20 cellular contexts compared by ENCODE assay signal in the genomic region with DNA sequence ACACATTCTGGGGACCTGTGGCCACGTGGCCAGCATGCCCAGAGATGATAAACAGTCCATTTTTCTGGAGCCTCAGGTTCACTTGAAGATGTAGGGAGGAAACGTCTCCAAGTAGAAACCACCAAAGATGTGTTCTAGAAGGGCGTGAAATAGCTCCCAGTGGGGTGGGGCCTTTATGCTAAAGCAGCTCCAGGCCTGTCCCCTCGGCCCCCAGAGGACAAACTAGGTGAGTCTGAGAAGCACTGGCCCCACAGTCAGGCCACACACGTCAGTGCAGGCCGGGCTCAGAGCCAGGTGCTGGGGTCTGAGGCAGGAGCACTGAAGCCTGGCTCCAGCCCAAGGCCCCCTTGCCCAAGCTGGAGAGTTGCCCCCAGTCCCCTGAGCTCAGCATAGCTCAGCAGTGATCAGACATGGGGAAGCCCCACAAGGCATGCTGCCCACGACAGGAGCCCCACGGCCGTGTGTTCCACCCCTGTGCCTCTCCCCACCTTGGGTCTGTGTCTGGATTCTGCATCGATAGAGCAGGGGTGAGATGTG.
DNase-seq lines count a peak whose midpoint lies in the region; ATAC-seq and TF ChIP-seq lines count a peak whose summit lies in the region.
"Had no signal": no experiment of that assay in that cellular context is flagged by ENCODE, and none has a peak within 500 bp of the region (broad histone marks: within the 10 kb centered on the region; RNA-seq: fewer than 3 reads in every experiment).

No MANE protein-coding gene starts in this region.

- H4K91ac ChIP-seq in H9 (ENCODE audit: insufficient read length, low read depth, low read length) = no peak overlapping the region

- H2BK5ac ChIP-seq in H9 (ENCODE audit: insufficient read length, low read length) (no peak overlapping the region), mesendoderm (ENCODE audit: low read length) (no peak overlapping the region)

- H3K36me3 ChIP-seq in NT2/D1 (ENCODE audit: insufficient read depth, insufficient read length, low read length) (no peaks in the 10 kb centered on the region), mesendoderm (ENCODE audit: control insufficient read depth, insufficient read depth, low read length) (no peaks in the 10 kb centered on the region)
- H3K36me3 ChIP-seq: MG63 had no signal

- H2BK15ac ChIP-seq in H9 (ENCODE audit: low read depth, low read length) (no peak overlapping the region), mesendoderm (replicated peaks; ENCODE audit: low read depth) (no peak overlapping the region)

- peaks cover 3 to 7% of the 10 kb centered on the region in 2 experiments; a peak in 4 of 5 replicates for H3K9me3 Mint-ChIP-seq in H9
- no peaks in the 10 kb centered on the region for H3K9me3 Mint-ChIP-seq in progenitor cell of endocrine pancreas (ENCODE audit: low read depth)
- H3K9me3 Mint-ChIP-seq in activated T-cell treated with anti-CD3 and anti-CD28 coated beads, Interleukin-2, amount 50 U/mL, for 4 hours = no peaks in the 10 kb centered on the region
- H3K9me3 Mint-ChIP-seq: CD8-positive, alpha-beta T cell had no signal

- H3K4me2 ChIP-seq in H9 (ENCODE audit: insufficient read depth, insufficient read length, low read length) (no peak overlapping the region), mesendoderm (ENCODE audit: low read length) (no peak overlapping the region)

- H3K4ac ChIP-seq in H9 (ENCODE audit: low read depth, low read length) (no peak overlapping the region), mesendoderm (ENCODE audit: low read depth, low read length) (no peak overlapping the region)

- H2AK5ac ChIP-seq in H9 (ENCODE audit: insufficient read length, low read length) = no peak overlapping the region
- H2AK5ac ChIP-seq in mesendoderm (ENCODE audit: low read length) = no peak overlapping the region

- no peak overlapping the region for H2BK12ac ChIP-seq in H9 (ENCODE audit: insufficient read length, low read depth, low read length)

- H3T11ph ChIP-seq in H9 (ENCODE audit: low read length) = no peak overlapping the region

- H3K79me1 ChIP-seq in H9 (ENCODE audit: insufficient read depth, low read depth, low read length, poor library complexity, severe bottlenecking) (no peaks in the 10 kb centered on the region), mesendoderm (ENCODE audit: low read length) (no peaks in the 10 kb centered on the region)

- no peak for DNase-seq in H9
- no peak for DNase-seq in NT2/D1 (ENCODE audit: low read depth, low spot score)
- peak; percentile 66 for DNase-seq in mesendoderm
- no peak for DNase-seq in progenitor cell of endocrine pancreas (ENCODE audit: low spot score, unreplicated experiment)
- no peak for DNase-seq in NCI-H1694 (lab: John Stamatoyannopoulos, UW)
- DNase-seq in activated T-cell treated with anti-CD3 and anti-CD28 coated beads, Interleukin-2, amount 50 U/mL, for 4 hours = no peak
- no peak for DNase-seq in iPS-NIHi11 (ENCODE audit: low spot score)
- DNase-seq: C1 segment of cervical spinal cord; CD8-positive, alpha-beta T cell; DND-41; GOT3; MG63; NCI-H187 treated with DMSO at 0.1 percent for 48 hours; NCI-H2107; NCI-H345; NCI-H524 treated with DMSO at 0.1 percent for 48 hours; NCI-H82; SHP77 had no signal

- H3K4me1 Mint-ChIP-seq in H9 (peaks cover 38 to 50% of the 10 kb centered on the region in 2 experiments), progenitor cell of endocrine pancreas (ENCODE audit: low read depth) (peaks cover 52% of the 10 kb centered on the region)
- peaks cover under 1% of the 10 kb centered on the region for H3K4me1 Mint-ChIP-seq in activated T-cell treated with anti-CD3 and anti-CD28 coated beads, Interleukin-2, amount 50 U/mL, for 4 hours (ENCODE audit: low read depth)

- no peak overlapping the region for H2AFZ ChIP-seq in H9 (ENCODE audit: low read length)

- no peak for TF ChIP-seq CTCF in H9 (conservative IDR thresholded peaks at IDR 0.05)
- no peak for TF ChIP-seq CTCF in progenitor cell of endocrine pancreas (IDR thresholded peaks at IDR 0.05; ENCODE audit: unreplicated experiment)

- H4K5ac ChIP-seq in H9 (ENCODE audit: insufficient read length, low read depth, low read length) (no peak overlapping the region), mesendoderm (ENCODE audit: low read length) (no peak overlapping the region)

- no peak for ATAC-seq in activated T-cell treated with anti-CD3 and anti-CD28 coated beads, Interleukin-2, amount 50 U/mL, for 4 hours
- ATAC-seq: CD8-positive, alpha-beta T cell; GM12878; K562 had no signal

- H3K27me3 ChIP-seq in H9 (ENCODE audit: insufficient read depth, low read length) = no peaks in the 10 kb centered on the region
- no peaks in the 10 kb centered on the region for H3K27me3 ChIP-seq in NT2/D1 (ENCODE audit: insufficient read depth, insufficient read length)
- no peaks in the 10 kb centered on the region for H3K27me3 ChIP-seq in mesendoderm (ENCODE audit: insufficient read depth, low read length, poor library complexity)
- H3K27me3 ChIP-seq: MG63 had no signal

- H3K18ac ChIP-seq in H9 (ENCODE audit: insufficient read length, low read depth, low read length) = no peak overlapping the region
- peak overlapping the region; percentile 2 for H3K18ac ChIP-seq in mesendoderm (ENCODE audit: low read length)

- no peak overlapping the region for H2BK20ac ChIP-seq in H9 (ENCODE audit: low read depth, low read length, poor library complexity, severe bottlenecking)

- H3K4me3 ChIP-seq in NT2/D1 (ENCODE audit: insufficient read length, low read depth) (no peak overlapping the region), mesendoderm (ENCODE audit: low read length) (no peak overlapping the region)
- H3K4me3 ChIP-seq: GM12878, K562, MG63 had no signal

- no peak overlapping the region for H3K14ac ChIP-seq in H9 (ENCODE audit: insufficient read depth, low read length)

- H3K27ac ChIP-seq in H9 (ENCODE audit: insufficient read length, low read depth, low read length) (no peak overlapping the region), mesendoderm (ENCODE audit: low read depth, low read length) (peak overlapping the region; percentile 13)

- H4K8ac ChIP-seq in H9 (replicated peaks; ENCODE audit: insufficient read length, low read depth, low read length) (no peak overlapping the region), mesendoderm (ENCODE audit: low read depth, low read length) (no peak overlapping the region)

- H3K9me3 ChIP-seq in H9 (ENCODE audit: control insufficient read depth, low read depth, low read length) (no peaks in the 10 kb centered on the region), NT2/D1 (ENCODE audit: insufficient read depth, low read length) (0 out of 2 replicates have a peak, but pooled peaks cover 6% of the 10 kb centered on the region)
- H3K9me3 ChIP-seq: MG63 had no signal

- no peaks in the 10 kb centered on the region for H4K20me1 ChIP-seq in H9 (ENCODE audit: control insufficient read depth, insufficient read depth, insufficient read length)

- H3K23me2 ChIP-seq in H9 (ENCODE audit: insufficient read length, low read depth, low read length, poor library complexity, severe bottlenecking) = no peaks in the 10 kb centered on the region

- WGBS in H9 (ENCODE audit: extremely low coverage, insufficient read length, low lambda C conversion rate) = no CpG with 5 or more reads among the region's 10 CpGs
- no CpG with 5 or more reads among the region's 10 CpGs for WGBS in mesendoderm (ENCODE audit: extremely low coverage, insufficient coverage, low lambda C conversion rate)

- no peak overlapping the region for H3K23ac ChIP-seq in H9 (ENCODE audit: insufficient read length, low read depth, low read length)
- no peak overlapping the region for H3K23ac ChIP-seq in mesendoderm (ENCODE audit: low read length)

- H3K4me1 ChIP-seq in H9 (ENCODE audit: insufficient read depth, low read length) = peaks cover 4% of the 10 kb centered on the region; the same call in 1 of the 2 replicates
- H3K4me1 ChIP-seq in NT2/D1 (ENCODE audit: insufficient read depth, insufficient read length) = peaks cover 43% of the 10 kb centered on the region
- H3K4me1 ChIP-seq in mesendoderm (ENCODE audit: control insufficient read depth, low read depth, low read length) = peaks cover 7% of the 10 kb centered on the region

- H3K36me3 Mint-ChIP-seq in H9 (ENCODE audit: insufficient read depth in 1 of 3, low read depth in 3 of 3) = peaks cover 0 to 2% (median 0%) of the 10 kb centered on the region in 3 experiments; a peak in 2 of 7 replicates
- H3K36me3 Mint-ChIP-seq in progenitor cell of endocrine pancreas (ENCODE audit: insufficient read depth) = no peaks in the 10 kb centered on the region
- no peaks in the 10 kb centered on the region for H3K36me3 Mint-ChIP-seq in activated T-cell treated with anti-CD3 and anti-CD28 coated beads, Interleukin-2, amount 50 U/mL, for 4 hours (ENCODE audit: insufficient read depth)
- H3K36me3 Mint-ChIP-seq: CD8-positive, alpha-beta T cell had no signal

- H2BK120ac ChIP-seq in H9 (ENCODE audit: low read depth, low read length, poor library complexity, severe bottlenecking) (no peak overlapping the region), mesendoderm (ENCODE audit: low read depth, low read length) (no peak overlapping the region)

- H3K4me3 Mint-ChIP-seq in H9 (no peak overlapping the region), progenitor cell of endocrine pancreas (ENCODE audit: low read depth) (no peak overlapping the region)
- no peak overlapping the region for H3K4me3 Mint-ChIP-seq in activated T-cell treated with anti-CD3 and anti-CD28 coated beads, Interleukin-2, amount 50 U/mL, for 4 hours
- H3K4me3 Mint-ChIP-seq: CD8-positive, alpha-beta T cell had no signal

- H3K79me2 ChIP-seq in H9 (ENCODE audit: insufficient read depth, low read length) = no peaks in the 10 kb centered on the region
- no peaks in the 10 kb centered on the region for H3K79me2 ChIP-seq in mesendoderm (ENCODE audit: control insufficient read depth, insufficient read depth, low read length)

- H3K27me3 Mint-ChIP-seq in H9 (ENCODE audit: low read depth) = peaks cover 3% of the 10 kb centered on the region
- H3K27me3 Mint-ChIP-seq in progenitor cell of endocrine pancreas = peaks cover 10% of the 10 kb centered on the region
- peaks cover 21% of the 10 kb centered on the region for H3K27me3 Mint-ChIP-seq in activated T-cell treated with anti-CD3 and anti-CD28 coated beads, Interleukin-2, amount 50 U/mL, for 4 hours (ENCODE audit: low read depth)

- H3K56ac ChIP-seq in H9 (ENCODE audit: insufficient read length, low read depth, low read length) (no peak overlapping the region), mesendoderm (ENCODE audit: low read length) (peak overlapping the region; percentile 57)

- H3K27ac Mint-ChIP-seq in H9 (peak overlapping the region in 2 of 3 experiments; percentile 77 to 83; a peak in 3 of 7 replicates), progenitor cell of endocrine pancreas (peak overlapping the region; percentile 96)
- H3K27ac Mint-ChIP-seq: CD8-positive, alpha-beta T cell had no signal

- H3K9ac ChIP-seq in H9 (ENCODE audit: extremely low read depth, insufficient read length, low read length) (no peak overlapping the region), NT2/D1 (ENCODE audit: insufficient read length, low read depth) (peak overlapping the region; percentile 26), mesendoderm (ENCODE audit: low read length) (no peak overlapping the region)
